20 cellular contexts compared by ENCODE assay signal in genomic region chr7:95441042-95441823, GRCh38. TPM values are rescaled to one million over a fixed set of nuclear protein-coding genes. Genes with fewer than 3 reads are reported as not detected.
DNase-seq lines count a peak whose midpoint lies in the region; ATAC-seq, FAIRE-seq and TF ChIP-seq lines count a peak whose summit lies in the region.
"Had no signal": no experiment of that assay in that cellular context is flagged by ENCODE, and none has a peak within 500 bp of the region (broad histone marks: within the 10 kb centered on the region; RNA-seq: fewer than 3 reads in every experiment).

No MANE protein-coding gene starts in this region.

- no peaks in the 10 kb centered on the region for H3K9me3 Mint-ChIP-seq in activated naive CD8-positive, alpha-beta T cell treated with anti-CD3 and anti-CD28 coated beads, Interleukin-2, amount 50 U/mL, for 24 hours
- H3K9me3 Mint-ChIP-seq: activated naive CD4-positive, alpha-beta T cell treated with anti-CD3 and anti-CD28 coated beads, Interleukin-2, amount 10 ng/mL, durations not matched to agents 7 days and 5 days; natural killer cell treated with Interleukin-12 subunit alpha and Interleukin-12 subunit beta and Interleukin-15 and Interleukin-18, amount 100 ng/mL, for 72 hours had no signal

- dilution Hi-C loops in mammary epithelial cell (cut with HindIII; ENCODE audit: low sequenced_read_pairs), result no loop called here

- BruUV-seq in mammary epithelial cell (replicated peaks; lab: Mats Ljungman, UMichigan), result no TSS peak

- peak; percentile 47 for ATAC-seq in GM18861 (IDR thresholded peaks at IDR 0.05; ENCODE audit: unreplicated experiment)
- ATAC-seq in left lobe of liver, result peak; percentile 62
- ATAC-seq in pancreas, result peak; percentile 55 to 93 (median 77)
- no peak for ATAC-seq in activated naive CD8-positive, alpha-beta T cell treated with anti-CD3 and anti-CD28 coated beads, Interleukin-2, amount 50 U/mL, for 24 hours
- ATAC-seq: natural killer cell treated with Interleukin-12 subunit alpha and Interleukin-12 subunit beta and Interleukin-15 and Interleukin-18, amount 100 ng/mL, for 72 hours; Panc1 had no signal

- H3K4me1 Mint-ChIP-seq in activated naive CD8-positive, alpha-beta T cell treated with anti-CD3 and anti-CD28 coated beads, Interleukin-2, amount 50 U/mL, for 24 hours, result no peaks in the 10 kb centered on the region
- H3K4me1 Mint-ChIP-seq: activated naive CD4-positive, alpha-beta T cell treated with anti-CD3 and anti-CD28 coated beads, Interleukin-2, amount 10 ng/mL, durations not matched to agents 7 days and 5 days; CD4-positive, CD25-positive, alpha-beta regulatory T cell had no signal

- H3K4me3 ChIP-seq in mammary epithelial cell (replicated peaks in 1 of 3; ENCODE audit: insufficient read depth in 1 of 3, low read depth in 2 of 3, low read length in 3 of 3) (no peak overlapping the region), pancreas (no peak overlapping the region), spleen (no peak overlapping the region), tibial artery (no peak overlapping the region), Peyer's patch (no peak overlapping the region)
- H3K4me3 ChIP-seq: colonic mucosa, thyroid gland had no signal

- H3K4me1 ChIP-seq in mammary epithelial cell (ENCODE audit: insufficient read depth, low read length) (no peaks in the 10 kb centered on the region), pancreas (no peaks in the 10 kb centered on the region), spleen (no peaks in the 10 kb centered on the region), tibial artery (no peaks in the 10 kb centered on the region), Peyer's patch (no peaks in the 10 kb centered on the region)
- H3K4me1 ChIP-seq: colonic mucosa, thyroid gland had no signal

- CTCF ChIA-PET in mammary epithelial cell (lab: Charles Lee; ENCODE audit: low non-redundant PET), result no interaction called here

- DNase-seq in mammary epithelial cell, result peak; percentile 40
- no peak for DNase-seq in left lobe of liver (ENCODE audit: low spot score)
- DNase-seq in pancreas, result no peak
- no peak for DNase-seq in spleen
- no peak for DNase-seq in activated naive CD8-positive, alpha-beta T cell treated with anti-CD3 and anti-CD28 coated beads, Interleukin-2, amount 50 U/mL, for 24 hours
- no peak for DNase-seq in tibial artery
- no peak for DNase-seq in Peyer's patch
- DNase-seq: activated naive CD4-positive, alpha-beta T cell treated with anti-CD3 and anti-CD28 coated beads, Interleukin-2, amount 10 ng/mL, durations not matched to agents 7 days and 5 days; activated T-cell treated with anti-CD3 and anti-CD28 coated beads, Interleukin-2, amount 50 U/mL, for 1 hour; CD4-positive, CD25-positive, alpha-beta regulatory T cell; colonic mucosa; DMS79; NCI-H1436 treated with DMSO at 0.1 percent for 48 hours; stimulated activated naive CD4-positive, alpha-beta T cell; thyroid gland had no signal

- intact Hi-C loops in mammary epithelial cell (cut with micrococcal nuclease), result no loop called here
- intact Hi-C loops in pancreas (cut with DNase I), result no loop called here
- intact Hi-C loops in spleen (cut with DNase I; ENCODE audit: low total_unique reads), result no loop called here
- intact Hi-C loops in tibial artery (cut with DNase I; ENCODE audit: low total_unique reads), result no loop called here

- H3K4me3 Mint-ChIP-seq in activated naive CD8-positive, alpha-beta T cell treated with anti-CD3 and anti-CD28 coated beads, Interleukin-2, amount 50 U/mL, for 24 hours, result no peak overlapping the region
- H3K4me3 Mint-ChIP-seq: activated naive CD4-positive, alpha-beta T cell treated with anti-CD3 and anti-CD28 coated beads, Interleukin-2, amount 10 ng/mL, durations not matched to agents 7 days and 5 days; CD4-positive, CD25-positive, alpha-beta regulatory T cell; natural killer cell treated with Interleukin-12 subunit alpha and Interleukin-12 subunit beta and Interleukin-15 and Interleukin-18, amount 100 ng/mL, for 72 hours had no signal

- no peaks in the 10 kb centered on the region for H3K36me3 Mint-ChIP-seq in activated naive CD8-positive, alpha-beta T cell treated with anti-CD3 and anti-CD28 coated beads, Interleukin-2, amount 50 U/mL, for 24 hours (ENCODE audit: low read depth)
- H3K36me3 Mint-ChIP-seq: activated naive CD4-positive, alpha-beta T cell treated with anti-CD3 and anti-CD28 coated beads, Interleukin-2, amount 10 ng/mL, durations not matched to agents 7 days and 5 days; CD4-positive, CD25-positive, alpha-beta regulatory T cell; natural killer cell treated with Interleukin-12 subunit alpha and Interleukin-12 subunit beta and Interleukin-15 and Interleukin-18, amount 100 ng/mL, for 72 hours had no signal

- TF ChIP-seq POLR2A in spleen (IDR thresholded peaks at IDR 0.05) (no peak), Peyer's patch (IDR thresholded peaks at IDR 0.05) (no peak)

- in situ Hi-C loops in mammary epithelial cell (cut with MboI; ENCODE audit: low sequenced_read_pairs in 2 of 2), result no loop called here

- WGBS in mammary epithelial cell (ENCODE audit: low coverage, missing lambda C conversion rate), result 91% methylated on average over 4 of the region's 7 CpGs
- 67 to 71% methylated on average over 7 of the region's 7 CpGs for WGBS in pancreas, 2 donors
- 80 to 89% (median 82%) methylated on average over 7 of the region's 7 CpGs for WGBS in spleen, 5 donors

- H3K27ac Mint-ChIP-seq in activated naive CD8-positive, alpha-beta T cell treated with anti-CD3 and anti-CD28 coated beads, Interleukin-2, amount 50 U/mL, for 24 hours, result no peak overlapping the region
- H3K27ac Mint-ChIP-seq: activated naive CD4-positive, alpha-beta T cell treated with anti-CD3 and anti-CD28 coated beads, Interleukin-2, amount 10 ng/mL, durations not matched to agents 7 days and 5 days; CD4-positive, CD25-positive, alpha-beta regulatory T cell; natural killer cell treated with Interleukin-12 subunit alpha and Interleukin-12 subunit beta and Interleukin-15 and Interleukin-18, amount 100 ng/mL, for 72 hours had no signal

- H3K27me3 Mint-ChIP-seq in activated naive CD8-positive, alpha-beta T cell treated with anti-CD3 and anti-CD28 coated beads, Interleukin-2, amount 50 U/mL, for 24 hours, result peaks cover 2% of the 10 kb centered on the region
- H3K27me3 Mint-ChIP-seq: CD4-positive, CD25-positive, alpha-beta regulatory T cell had no signal

- H3K4me2 ChIP-seq in mammary epithelial cell (ENCODE audit: insufficient read depth, low read depth, low read length), result no peak overlapping the region

- no peaks in the 10 kb centered on the region for H3K27me3 ChIP-seq in mammary epithelial cell (ENCODE audit: insufficient read depth, low read length)
- no peaks in the 10 kb centered on the region for H3K27me3 ChIP-seq in pancreas
- H3K27me3 ChIP-seq in spleen (replicated peaks in 1 of 7), result no peaks in the 10 kb centered on the region
- no peaks in the 10 kb centered on the region for H3K27me3 ChIP-seq in tibial artery
- H3K27me3 ChIP-seq in Peyer's patch, result no peaks in the 10 kb centered on the region
- H3K27me3 ChIP-seq: colonic mucosa, thyroid gland had no signal

- H3K79me2 ChIP-seq in mammary epithelial cell (ENCODE audit: insufficient read depth, low read length), result no peaks in the 10 kb centered on the region

- H2AFZ ChIP-seq in mammary epithelial cell (ENCODE audit: low read depth, low read length), result no peak overlapping the region

- H3K9me3 ChIP-seq in mammary epithelial cell (replicated peaks; ENCODE audit: insufficient read depth, low read length) (no peaks in the 10 kb centered on the region), pancreas (no peaks in the 10 kb centered on the region), spleen (no peaks in the 10 kb centered on the region), tibial artery (no peaks in the 10 kb centered on the region), Peyer's patch (no peaks in the 10 kb centered on the region)
- H3K9me3 ChIP-seq: colonic mucosa, thyroid gland had no signal

- H3K27ac ChIP-seq in mammary epithelial cell (ENCODE audit: insufficient read depth, low read depth, low read length), result no peak overlapping the region
- no peak overlapping the region for H3K27ac ChIP-seq in pancreas
- no peak overlapping the region for H3K27ac ChIP-seq in spleen
- no peak overlapping the region for H3K27ac ChIP-seq in tibial artery
- H3K27ac ChIP-seq in Peyer's patch, result peak overlapping the region in 1 of 4 donors; percentile 38
- H3K27ac ChIP-seq: colonic mucosa, thyroid gland had no signal

- H3K36me3 ChIP-seq in mammary epithelial cell (ENCODE audit: insufficient read depth, low read length), result no peaks in the 10 kb centered on the region
- H3K36me3 ChIP-seq in pancreas, result no peaks in the 10 kb centered on the region
- no peaks in the 10 kb centered on the region for H3K36me3 ChIP-seq in spleen
- no peaks in the 10 kb centered on the region for H3K36me3 ChIP-seq in tibial artery
- no peaks in the 10 kb centered on the region for H3K36me3 ChIP-seq in Peyer's patch
- H3K36me3 ChIP-seq: colonic mucosa, thyroid gland had no signal

- TF ChIP-seq CTCF in mammary epithelial cell (conservative IDR thresholded peaks at IDR 0.05 in 1 of 2, IDR thresholded peaks at IDR 0.05 in 1 of 2; ENCODE audit: extremely low read depth in 1 of 2, insufficient read depth in 1 of 2, low read depth in 1 of 2, low read length in 2 of 2), result no peak
- TF ChIP-seq CTCF in pancreas (IDR thresholded peaks at IDR 0.05), result no peak
- no peak for TF ChIP-seq CTCF in spleen (IDR thresholded peaks at IDR 0.05 in 8 of 11, conservative IDR thresholded peaks at IDR 0.05 in 3 of 11)
- TF ChIP-seq CTCF in tibial artery (IDR thresholded peaks at IDR 0.05), result no peak
- TF ChIP-seq CTCF in Peyer's patch (IDR thresholded peaks at IDR 0.05), result no peak

- no peak for FAIRE-seq in pancreas (lab: Jason Lieb, UNC)
- FAIRE-seq: frontal cortex had no signal

- no peaks in the 10 kb centered on the region for H4K20me1 ChIP-seq in mammary epithelial cell (ENCODE audit: insufficient read depth, low read length)

- H3K9ac ChIP-seq in mammary epithelial cell (ENCODE audit: insufficient read depth, low read length), result no peak overlapping the region

RNA-seq across cellular contexts. Expression of gene PON2, which starts 6.4 kb away (rescaled TPM):
- total RNA-seq in mammary epithelial cell (10 to 100 TPM; 61.2 to 89.2 TPM), left lobe of liver (86.1 TPM), pancreas (10 to 100 TPM; 10.5 to 36.2 (median 17.6) TPM), spleen (10 to 100 TPM; 16.0 to 56.8 (median 33.5) TPM), Peyer's patch (100 to 1,000 TPM; 116 to 330 (median 193) TPM)
- polyA plus RNA-seq in mammary epithelial cell (52.1 TPM), pancreas (10 to 100 TPM; 20.5 to 48.3 TPM), spleen (10 to 100 TPM in 2 of 3 donors, 1 to 10 TPM in 1; 7.6 to 17.6 (median 14.2) TPM)
- 23.1 TPM for polyA minus RNA-seq in mammary epithelial cell

RNA-seq across cellular contexts. Expression of gene ASB4, which starts 44.5 kb away (rescaled TPM):
- total RNA-seq in mammary epithelial cell, result not detected
- polyA plus RNA-seq in mammary epithelial cell, result not detected
- polyA minus RNA-seq in mammary epithelial cell, result not detected
- total RNA-seq in left lobe of liver, result 0.40 TPM
- 1 to 10 TPM in 1 of 6 donors, under 1 TPM in 5; 0.16 to 1.1 (median 0.53) TPM for total RNA-seq in pancreas
- polyA plus RNA-seq in pancreas, result 1 to 10 TPM in 1 of 2 donors, under 1 TPM in 1; 0.30 to 1.9 TPM
- total RNA-seq in spleen, result not detected
- polyA plus RNA-seq in spleen, result under 1 TPM in 1 of 3 donors, not detected in 2; 0.03 TPM
- 1 to 10 TPM in 1 of 4 donors, not detected in 3; 1.3 TPM for total RNA-seq in Peyer's patch
- total RNA-seq: CD4-positive, CD25-positive, alpha-beta regulatory T cell; lung microvascular endothelial cell; natural killer cell treated with Interleukin-12 subunit alpha and Interleukin-12 subunit beta and Interleukin-15 and Interleukin-18, amount 100 ng/mL, for 72 hours had no signal
- polyA plus RNA-seq: CD4-positive, CD25-positive, alpha-beta regulatory T cell had no signal

RNA-seq across cellular contexts. Expression of gene PON3, which starts 45.1 kb away (rescaled TPM):
- total RNA-seq in mammary epithelial cell (under 1 TPM in 1 of 2 donors, not detected in 1; 0.50 TPM), left lobe of liver (256 TPM), pancreas (1 to 10 TPM; 2.4 to 5.5 (median 3.3) TPM), spleen (1 to 10 TPM in 3 of 7 donors, under 1 TPM in 2, not detected in 2; 0.60 to 2.1 (median 1.5) TPM), Peyer's patch (1 to 10 TPM in 3 of 4 donors, not detected in 1; 2.9 to 9.1 (median 5.5) TPM)
- polyA plus RNA-seq in mammary epithelial cell (0.69 TPM), pancreas (1 to 10 TPM; 5.8 to 9.3 TPM), spleen (under 1 TPM; 0.20 to 0.61 (median 0.42) TPM)
- polyA minus RNA-seq in mammary epithelial cell, result not detected
- total RNA-seq: CD4-positive, CD25-positive, alpha-beta regulatory T cell; lung microvascular endothelial cell; natural killer cell treated with Interleukin-12 subunit alpha and Interleukin-12 subunit beta and Interleukin-15 and Interleukin-18, amount 100 ng/mL, for 72 hours had no signal
- polyA plus RNA-seq: CD4-positive, CD25-positive, alpha-beta regulatory T cell had no signal

Comparison
In these comparisons a context has a peak if more than half of its experiments do, and no peak if none do; other contexts are left out.
1. RNA of gene PON3, which starts 45.1 kb away (total RNA-seq): 256 TPM in left lobe of liver (single experiment); 2.9 to 9.1 TPM in Peyer's patch, 2.4 to 5.5 TPM in pancreas, 0.60 to 2.1 TPM in spleen and 0.50 TPM in mammary epithelial cell; every median in the first group is over 10 times any median in the second.